16 cellular contexts compared by ENCODE assay signal in the genomic region with DNA sequence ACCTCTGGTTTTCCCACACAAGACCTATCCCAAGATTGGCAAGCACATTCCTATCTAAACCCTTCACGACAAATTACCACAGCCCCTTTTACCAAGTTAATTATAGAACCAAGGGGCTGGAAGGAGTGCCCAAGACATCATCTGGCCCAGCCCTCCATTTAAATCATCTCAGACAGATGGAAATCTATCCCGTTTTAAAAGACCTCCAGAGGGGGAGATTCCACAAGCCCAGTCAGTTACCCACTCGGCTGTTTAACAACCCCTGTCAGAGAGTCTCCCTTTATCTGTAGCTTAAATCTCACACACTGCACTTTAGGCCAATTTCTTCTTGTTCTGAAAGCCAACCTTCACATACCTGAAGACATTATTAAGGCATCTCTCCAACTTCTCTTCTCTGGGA.
A peak's percentile ranks its signal among the peaks of the same experiment; 100 is the strongest.
DNase-seq lines count a peak whose midpoint lies in the region; ATAC-seq and TF ChIP-seq lines count a peak whose summit lies in the region.
"Had no signal": no experiment of that assay in that cellular context is flagged by ENCODE, and none has a peak within 500 bp of the region (broad histone marks: within the 10 kb centered on the region; RNA-seq: fewer than 3 reads in every experiment).

No MANE protein-coding gene starts in this region.

- H3K36me3 Mint-ChIP-seq in mesothelial cell of epicardium = peaks cover 4% of the 10 kb centered on the region
- H3K36me3 Mint-ChIP-seq: CD4-positive, CD25-positive, alpha-beta regulatory T cell; CD8-positive, alpha-beta memory T cell had no signal

- peak overlapping the region; percentile 48 for H3K27ac Mint-ChIP-seq in mesothelial cell of epicardium
- H3K27ac Mint-ChIP-seq: B cell; CD4-positive, CD25-positive, alpha-beta regulatory T cell; CD8-positive, alpha-beta memory T cell; GM23338; H9 had no signal

- no peak for ATAC-seq in Right ventricle myocardium inferior
- ATAC-seq: GM23338, HCT116 had no signal

- intact Hi-C loops in Right ventricle myocardium inferior (cut with DNase I) = no loop called here

- H3K4me1 Mint-ChIP-seq in mesothelial cell of epicardium = peaks cover 23% of the 10 kb centered on the region
- H3K4me1 Mint-ChIP-seq: B cell; CD4-positive, CD25-positive, alpha-beta regulatory T cell; CD8-positive, alpha-beta memory T cell had no signal

- H3K4me3 Mint-ChIP-seq in mesothelial cell of epicardium = no peak overlapping the region
- H3K4me3 Mint-ChIP-seq: B cell; CD4-positive, CD25-positive, alpha-beta regulatory T cell; CD8-positive, alpha-beta memory T cell; GM23338; H9 had no signal

- H3K9me3 Mint-ChIP-seq in mesothelial cell of epicardium = peaks cover 20% of the 10 kb centered on the region
- H3K9me3 Mint-ChIP-seq: GM23338, H9 had no signal

- DNase-seq in ELF-1 (ENCODE audit: low read depth, low spot score) = peak; percentile 50
- peak; percentile 79 for DNase-seq in left kidney (ENCODE audit: low read depth, low spot score)
- DNase-seq in mesothelial cell of epicardium (ENCODE audit: low spot score in 2 of 2, unreplicated experiment in 2 of 2) = no peak
- no peak for DNase-seq in NCI-H510A (lab: John Stamatoyannopoulos, UW)
- no peak for DNase-seq in T-helper 1 cell
- no peak for DNase-seq in Right ventricle myocardium inferior (ENCODE audit: missing footprints)
- DNase-seq: CD4-positive, CD25-positive, alpha-beta regulatory T cell; CD8-positive, alpha-beta memory T cell; DMS 273 treated with DMSO at 0.1 percent for 48 hours; DMS79; EL; GF-D8; H9 had no signal

- no peaks in the 10 kb centered on the region for H3K27me3 Mint-ChIP-seq in mesothelial cell of epicardium (ENCODE audit: low read depth)
- H3K27me3 Mint-ChIP-seq: B cell; CD4-positive, CD25-positive, alpha-beta regulatory T cell; CD8-positive, alpha-beta memory T cell had no signal

- TF ChIP-seq CTCF in mesothelial cell of epicardium (IDR thresholded peaks at IDR 0.05; ENCODE audit: unreplicated experiment) = no peak

Comparison
In these comparisons a context has a peak if more than half of its experiments do, and no peak if none do; other contexts are left out.
1. DNase-seq: peak in ELF-1 (single experiment) and left kidney (single experiment); none in mesothelial cell of epicardium (0 of 2), NCI-H510A (single experiment), T-helper 1 cell (0 of 5) and Right ventricle myocardium inferior (single experiment).